In genomic region chr12:6538420-6539275, GRCh38 we compare ENCODE assay signal across 1 cellular context.
A peak's percentile ranks its signal among the peaks of the same experiment; 100 is the strongest.
TF ChIP-seq lines count a peak whose summit lies in the region.

No MANE protein-coding gene starts in this region.

TF ChIP-seq in A549, 52 proteins besides CTCF, POLR2A, EP300 and RAD21 (continued from another document):
- TF ChIP-seq USF2 (IDR thresholded peaks at IDR 0.05) = no peak
- TF ChIP-seq CBX2 (IDR thresholded peaks at IDR 0.05; ENCODE audit: borderline replicate concordance, low read depth) = no peak
- TF ChIP-seq HES2 (IDR thresholded peaks at IDR 0.05) = no peak
- TF ChIP-seq E2F6 (IDR thresholded peaks at IDR 0.05; ENCODE audit: borderline replicate concordance, low read depth) = no peak
- no peak for TF ChIP-seq RNF2 (IDR thresholded peaks at IDR 0.05; ENCODE audit: borderline replicate concordance, low read depth)
- TF ChIP-seq SMC3 (IDR thresholded peaks at IDR 0.05) = no peak
- TF ChIP-seq CBX8 (IDR thresholded peaks at IDR 0.05) = no peak
- TF ChIP-seq EHMT2 (IDR thresholded peaks at IDR 0.05; ENCODE audit: low read depth) = no peak
- no peak for TF ChIP-seq MAZ (IDR thresholded peaks at IDR 0.05; ENCODE audit: borderline replicate concordance, low read depth, low read length)
- TF ChIP-seq RCOR1 (IDR thresholded peaks at IDR 0.05; ENCODE audit: low read depth, low read length) = no peak
- no peak for TF ChIP-seq PHF8 (IDR thresholded peaks at IDR 0.05; ENCODE audit: borderline replicate concordance, low read depth)
- TF ChIP-seq BCL3 (IDR thresholded peaks at IDR 0.05) = peak; percentile 66; the same call in 1 of the 3 replicates
- TF ChIP-seq MAFK (IDR thresholded peaks at IDR 0.05; ENCODE audit: partially characterized antibody) = no peak
- no peak for TF ChIP-seq NFE2L2 (conservative IDR thresholded peaks at IDR 0.05; ENCODE audit: low read length)
- peak; percentile 59 for TF ChIP-seq HOXB5 (CRISPR knock-in tag; IDR thresholded peaks at IDR 0.05)
- no peak for TF ChIP-seq NR3C1 (IDR thresholded peaks at IDR 0.05)
- TF ChIP-seq CEBPB (IDR thresholded peaks at IDR 0.05) = no peak
- no peak for TF ChIP-seq SREBF2 (IDR thresholded peaks at IDR 0.05)
- TF ChIP-seq JUN (IDR thresholded peaks at IDR 0.05) = peak; percentile 89 to 92
- peak; percentile 86 for TF ChIP-seq RARB (CRISPR knock-in tag; IDR thresholded peaks at IDR 0.05)
- TF ChIP-seq HOXB13 (CRISPR knock-in tag; IDR thresholded peaks at IDR 0.05; ENCODE audit: low read depth) = no peak
- peak; percentile 73; the same call in 1 of the 2 replicates for TF ChIP-seq MAX (IDR thresholded peaks at IDR 0.05)
- TF ChIP-seq FOXS1 (CRISPR knock-in tag; IDR thresholded peaks at IDR 0.05) = no peak; the same call in 1 of the 2 replicates
- peak; percentile 89 for TF ChIP-seq TFCP2L1 (CRISPR knock-in tag; IDR thresholded peaks at IDR 0.05)
- TF ChIP-seq ZSCAN20 (CRISPR knock-in tag; IDR thresholded peaks at IDR 0.05) = 0 out of 2 replicates have a peak, but pooled peaks have one; percentile 39
- no peak; the same call in 1 of the 2 replicates for TF ChIP-seq HMGXB4 (CRISPR knock-in tag; IDR thresholded peaks at IDR 0.05; ENCODE audit: borderline replicate concordance)
- TF ChIP-seq POLR2AphosphoS2 (conservative IDR thresholded peaks at IDR 0.05; ENCODE audit: low read length) = peak; percentile 96; the same call in 1 of the 2 replicates
- peak; percentile 98 for TF ChIP-seq FOSB (CRISPR knock-in tag; IDR thresholded peaks at IDR 0.05)
- no peak for TF ChIP-seq ATOH8 (CRISPR knock-in tag; IDR thresholded peaks at IDR 0.05; ENCODE audit: low read depth)
- peak; percentile 91 for TF ChIP-seq PBX3 (IDR thresholded peaks at IDR 0.05)
- no peak for TF ChIP-seq BHLHE40 (IDR thresholded peaks at IDR 0.05; ENCODE audit: low read depth, low read length)
- no peak for TF ChIP-seq GATA3 (IDR thresholded peaks at IDR 0.05; ENCODE audit: borderline replicate concordance)
- no peak for TF ChIP-seq JUNB (IDR thresholded peaks at IDR 0.05)
- TF ChIP-seq MYC (IDR thresholded peaks at IDR 0.05; ENCODE audit: borderline replicate concordance, low read length) = no peak
- TF ChIP-seq NPAS2 (CRISPR knock-in tag; IDR thresholded peaks at IDR 0.05; ENCODE audit: borderline replicate concordance) = peak; percentile 50; the same call in 1 of the 2 replicates
- no peak for TF ChIP-seq HDAC2 (IDR thresholded peaks at IDR 0.05)
- TF ChIP-seq EHF (CRISPR knock-in tag; IDR thresholded peaks at IDR 0.05) = no peak
- peak; percentile 97 for TF ChIP-seq TP53 (CRISPR knock-in tag; IDR thresholded peaks at IDR 0.05)
- TF ChIP-seq CHD2 (IDR thresholded peaks at IDR 0.05; ENCODE audit: low read length, partially characterized antibody) = peak; percentile 3
- TF ChIP-seq HOXA7 (CRISPR knock-in tag; IDR thresholded peaks at IDR 0.05) = peak; percentile 95
- TF ChIP-seq KDM1A (IDR thresholded peaks at IDR 0.05; ENCODE audit: low read depth) = no peak
- TF ChIP-seq ZFP36 (IDR thresholded peaks at IDR 0.05; ENCODE audit: borderline replicate concordance, partially characterized antibody) = no peak
- TF ChIP-seq FOSL2 (IDR thresholded peaks at IDR 0.05) = no peak
- peak; percentile 6; the same call in 1 of the 2 replicates for TF ChIP-seq FOSL2 (CRISPR knock-in tag; IDR thresholded peaks at IDR 0.05)
- TF ChIP-seq ZNF302 (CRISPR knock-in tag; IDR thresholded peaks at IDR 0.05) = no peak; the same call in 1 of the 2 replicates
- no peak for TF ChIP-seq CHD4 (IDR thresholded peaks at IDR 0.05; ENCODE audit: borderline replicate concordance)
- TF ChIP-seq KDM5A (IDR thresholded peaks at IDR 0.05) = no peak
TF ChIP-seq in A549: peak in this region for 16.
